Comparison of ENCODE assay signal across 8 cellular contexts in the genomic region with DNA sequence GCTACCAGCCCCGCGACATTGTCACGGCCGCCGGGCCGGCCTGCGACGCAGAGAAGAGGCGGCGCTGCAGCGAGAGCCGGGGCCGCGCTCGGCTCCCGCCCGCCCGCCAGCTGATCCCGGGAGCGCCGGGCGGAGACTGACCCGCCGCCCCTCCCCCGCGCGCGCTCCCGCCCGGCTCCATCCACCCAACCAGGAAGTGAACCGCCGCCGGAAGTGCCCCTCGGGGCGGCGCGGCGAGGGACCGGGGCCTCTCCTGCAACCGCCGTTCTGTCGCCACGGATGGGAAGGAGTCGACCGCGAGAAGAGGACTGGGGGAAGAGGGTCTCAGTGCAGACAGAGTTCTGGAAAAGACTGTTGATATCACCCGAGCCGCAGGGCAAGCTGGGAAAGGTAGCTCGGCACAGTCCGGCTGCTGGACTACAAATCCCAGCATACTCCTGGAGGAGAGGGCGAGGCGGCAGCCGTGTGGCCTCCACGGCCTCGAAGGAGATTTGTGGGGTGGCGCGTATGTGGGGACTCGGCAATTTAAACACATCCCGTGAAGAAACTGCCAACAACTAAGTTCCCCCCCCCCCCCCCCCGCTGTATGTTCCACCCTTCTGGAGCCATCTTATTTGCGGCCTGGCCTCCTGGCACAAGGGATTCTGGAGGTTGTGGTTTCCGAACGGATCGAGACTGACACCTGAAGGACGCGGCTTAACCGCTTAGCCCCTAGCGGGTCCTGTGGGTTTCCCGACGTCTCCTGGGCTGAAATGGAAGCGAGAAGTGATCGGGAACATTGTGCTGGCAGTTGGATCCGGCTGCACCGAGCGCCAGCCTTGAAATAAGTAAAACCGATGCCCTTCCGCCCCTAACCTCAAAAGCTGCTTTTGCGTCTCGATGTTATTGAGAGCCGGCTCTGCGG. TPM values are rescaled to one million over a fixed set of nuclear protein-coding genes. Genes with fewer than 3 reads are reported as not detected.
DNase-seq lines count a peak whose midpoint lies in the region; ATAC-seq and TF ChIP-seq lines count a peak whose summit lies in the region.

TSS of gene AAK1 (minus strand) at position 138 of the 904 bp plus-strand sequence. CDS start 699 bp downstream, outside the sequence.

- DNase-seq in NCI-H345 (lab: John Stamatoyannopoulos, UW) (peak; percentile 92), WTC11 (ENCODE audit: low spot score) (peak; percentile 81), cardiac fibroblast (ENCODE audit: low read depth in 2 of 2) (peak; percentile 89 to 95), immature natural killer cell (peak; percentile 86 to 88 (median 86)), smooth muscle cell of the brain vasculature (ENCODE audit: low read depth, low spot score) (peak; percentile 61)

- peaks cover 12% of the 10 kb centered on the region for H3K27me3 Mint-ChIP-seq in WTC11 (ENCODE audit: low read depth)
- peaks cover 11 to 26% (median 19%) of the 10 kb centered on the region in 3 donors for H3K27me3 Mint-ChIP-seq in immature natural killer cell (ENCODE audit: low read depth in 3 of 3)

- H3K4me3 Mint-ChIP-seq in WTC11 (peak within 1 kb of the TSS; percentile 91), immature natural killer cell (peak within 1 kb of the TSS; percentile 89 to 98 (median 97))

- no peaks in the 10 kb centered on the region for H3K27me3 ChIP-seq in ACC112 (ENCODE audit: insufficient read depth, low read length)

- H2AFZ ChIP-seq in ACC112 (ENCODE audit: low read length, unreplicated experiment): peak within 1 kb of the TSS; percentile 93

- no peaks in the 10 kb centered on the region; the same call in 1 of the 2 replicates for H3K36me3 ChIP-seq in ACC112 (ENCODE audit: insufficient read depth, low read length)

- peaks cover 6% of the 10 kb centered on the region for H3K9me3 Mint-ChIP-seq in WTC11
- H3K9me3 Mint-ChIP-seq in immature natural killer cell: no peaks in the 10 kb centered on the region

- peaks cover 47% of the 10 kb centered on the region for H3K4me1 Mint-ChIP-seq in WTC11
- H3K4me1 Mint-ChIP-seq in immature natural killer cell: peaks cover 78 to 81% of the 10 kb centered on the region in 2 donors

- peaks cover 27% of the 10 kb centered on the region for H3K4me1 ChIP-seq in ACC112 (ENCODE audit: control insufficient read depth, insufficient read depth, low read length, unreplicated experiment)

- H3K27ac ChIP-seq in ACC112 (ENCODE audit: low read depth, low read length): peak within 1 kb of the TSS; percentile 93

- H3K79me2 ChIP-seq in ACC112 (ENCODE audit: control insufficient read depth, insufficient read depth, low read length, unreplicated experiment): peaks cover 48% of the 10 kb centered on the region

- POLR2A ChIA-PET in WTC11 (lab: Charles Lee): interaction anchor here (0.6 to 1.2 kb wide), 6 partner anchors 53 to 338 kb away, joined by 3 to 15 read pairs (median 3); partner anchors contain the start of gene NFU1

- TF ChIP-seq CTCF in WTC11 (IDR thresholded peaks at IDR 0.05): no peak
- no peak for TF ChIP-seq CTCF in cardiac fibroblast (IDR thresholded peaks at IDR 0.05; ENCODE audit: low read depth, low read length)

- ATAC-seq in GM18873 (IDR thresholded peaks at IDR 0.05; ENCODE audit: low FRiP score, unreplicated experiment) (peak; percentile 28), HG03159 (IDR thresholded peaks at IDR 0.05; ENCODE audit: unreplicated experiment) (peak; percentile 40), WTC11 (peak; percentile 69)

- CTCF ChIA-PET in WTC11 (lab: Charles Lee): interaction anchor here (0.7 to 3.7 kb wide), 4 partner anchors 74 to 207 kb away, joined by 3 to 18 read pairs (median 9); partner anchors contain the start of gene NFU1

- H3K27ac Mint-ChIP-seq in WTC11 (peak within 1 kb of the TSS; percentile 91), immature natural killer cell (peak within 1 kb of the TSS; percentile 82 to 98 (median 96))

- H3K36me3 Mint-ChIP-seq in WTC11: peaks cover 3% of the 10 kb centered on the region; the same call in 1 of the 2 replicates
- no peaks in the 10 kb centered on the region for H3K36me3 Mint-ChIP-seq in immature natural killer cell

- H3K4me3 ChIP-seq in ACC112 (ENCODE audit: low read depth, low read length) (peak within 1 kb of the TSS; percentile 86), cardiac fibroblast (replicated peaks in 1 of 2; ENCODE audit: low read depth in 2 of 2, low read length in 2 of 2) (peak within 1 kb of the TSS; percentile 86 to 87)

TF ChIP-seq in WTC11, 78 proteins besides CTCF, POLR2A, EP300 and RAD21 (continues in another document):
- peak; percentile 66; the same call in 1 of the 2 replicates for TF ChIP-seq E2F5 (CRISPR knock-in tag; IDR thresholded peaks at IDR 0.05)
- TF ChIP-seq MAX (CRISPR knock-in tag; IDR thresholded peaks at IDR 0.05): 0 out of 2 replicates have a peak, but pooled peaks have one; percentile 12
- peak; percentile 60; the same call in 1 of the 2 replicates for TF ChIP-seq SP1 (CRISPR knock-in tag; conservative IDR thresholded peaks at IDR 0.05)
- TF ChIP-seq NFE2L1 (CRISPR knock-in tag; IDR thresholded peaks at IDR 0.05): no peak
- no peak for TF ChIP-seq RELA (CRISPR knock-in tag; IDR thresholded peaks at IDR 0.05; ENCODE audit: borderline replicate concordance)
- TF ChIP-seq, protein P1, sequence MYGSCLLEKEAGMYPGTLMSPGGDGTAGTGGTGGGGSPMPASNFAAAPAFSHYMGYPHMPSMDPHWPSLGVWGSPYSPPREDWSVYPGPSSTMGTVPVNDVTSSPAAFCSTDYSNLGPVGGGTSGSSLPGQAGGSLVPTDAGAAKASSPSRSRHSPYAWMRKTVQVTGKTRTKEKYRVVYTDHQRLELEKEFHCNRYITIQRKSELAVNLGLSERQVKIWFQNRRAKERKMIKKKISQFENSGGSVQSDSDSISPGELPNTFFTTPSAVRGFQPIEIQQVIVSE (CRISPR knock-in tag; IDR thresholded peaks at IDR 0.05; ENCODE audit: borderline replicate concordance): no peak
- TF ChIP-seq GABPB1 (CRISPR knock-in tag; IDR thresholded peaks at IDR 0.05): peak; percentile 76
- TF ChIP-seq HMGXB4 (CRISPR knock-in tag; IDR thresholded peaks at IDR 0.05): peak; percentile 43; the same call in 1 of the 2 replicates
- TF ChIP-seq TEAD1 (CRISPR knock-in tag; IDR thresholded peaks at IDR 0.05): 0 out of 2 replicates have a peak, but pooled peaks have one; percentile 31
- no peak for TF ChIP-seq JUN (CRISPR knock-in tag; IDR thresholded peaks at IDR 0.05)
- no peak for TF ChIP-seq USF1 (CRISPR knock-in tag; IDR thresholded peaks at IDR 0.05)
- no peak for TF ChIP-seq ERG (CRISPR knock-in tag; IDR thresholded peaks at IDR 0.05)
- TF ChIP-seq SOX15 (CRISPR knock-in tag; IDR thresholded peaks at IDR 0.05): no peak

RNA-seq across cellular contexts. Expression of gene AAK1, which starts in this region (rescaled TPM):
- 32.3 to 35.7 TPM (median 35.6 TPM) in 3 replicates for total RNA-seq in WTC11 (2021)
- 100 to 1,000 TPM in 1 of 3 donors, 10 to 100 TPM in 2; 23.1 to 121 (median 38.2) TPM for polyA plus RNA-seq in immature natural killer cell

Comparison
In these comparisons a context has a peak if more than half of its experiments do, and no peak if none do; other contexts are left out.
1. Peak in every context shown above with its lines: DNase-seq, ATAC-seq, H3K4me3 ChIP-seq and H3K27ac ChIP-seq.